Comparison of ENCODE assay signal across 11 cellular contexts in genomic region chr1:103107696-103108524, GRCh38. TPM values are rescaled to one million over a fixed set of nuclear protein-coding genes. Genes with fewer than 3 reads are reported as not detected.
DNase-seq lines count a peak whose midpoint lies in the region; ATAC-seq and TF ChIP-seq lines count a peak whose summit lies in the region.
"Had no signal": no experiment of that assay in that cellular context is flagged by ENCODE, and none has a peak within 500 bp of the region (broad histone marks: within the 10 kb centered on the region; RNA-seq: fewer than 3 reads in every experiment).

TSS of gene COL11A1 (minus strand) at chr1:103108522. CDS start at chr1:103108178, 344 bp downstream.

- TF ChIP-seq POLR2A in stomach (IDR thresholded peaks at IDR 0.05): no peak

- WGBS in stomach, 5 donors: 2 to 4% (median 3%) methylated on average over 18 to 26 of the region's 26 CpGs

- H3K4me1 ChIP-seq in HUES6 (ENCODE audit: control insufficient read depth, insufficient read depth, low read length) (peaks cover 3% of the 10 kb centered on the region; the same call in 1 of the 2 replicates), stomach (peaks cover 12 to 29% (median 27%) of the 10 kb centered on the region in 4 donors)

- peak within 1 kb of the TSS; percentile 47 for H3K9ac ChIP-seq in HUES6 (ENCODE audit: low read length)

- intact Hi-C loops in stomach (cut with DNase I; ENCODE audit: low total_unique reads): no loop called here

- H3K4me3 ChIP-seq in HUES6 (ENCODE audit: low read depth, low read length): peak within 1 kb of the TSS; percentile 80
- H3K4me3 ChIP-seq in choroid plexus epithelial cell (ENCODE audit: low read depth, low read length): peak within 1 kb of the TSS; percentile 79
- peak within 1 kb of the TSS; percentile 37 to 46 (median 42) for H3K4me3 ChIP-seq in stomach

- peak; percentile 57 for DNase-seq in choroid plexus epithelial cell (ENCODE audit: low read depth)
- peak; percentile 9 for DNase-seq in medulla oblongata (ENCODE audit: extremely low spot score)
- DNase-seq in stomach: no peak
- no peak for DNase-seq in GM19240 (ENCODE audit: insufficient read length, low spot score)
- DNase-seq in dedifferentiated amniotic fluid mesenchymal stem cell (ENCODE audit: extremely low spot score): no peak
- DNase-seq in DMS114 treated with DMSO at 0.1 percent for 48 hours (lab: John Stamatoyannopoulos, UW; ENCODE audit: unreplicated experiment): no peak
- DNase-seq: MV-4-11; naive thymus-derived CD4-positive, alpha-beta T cell; T-helper 2 cell had no signal

- H3K9me3 ChIP-seq in HUES6 (ENCODE audit: control insufficient read depth, insufficient read depth, low read depth, low read length) (no peaks in the 10 kb centered on the region), stomach (no peaks in the 10 kb centered on the region)

- H3K36me3 ChIP-seq in HUES6 (ENCODE audit: control insufficient read depth, insufficient read depth, low read length): no peaks in the 10 kb centered on the region
- H3K36me3 ChIP-seq in stomach: no peaks in the 10 kb centered on the region

- H3K27me3 ChIP-seq in HUES6 (ENCODE audit: control insufficient read depth, insufficient read depth, low read length) (peaks cover 11% of the 10 kb centered on the region), stomach (peaks cover 0 to 28% (median 26%) of the 10 kb centered on the region in 3 donors)

- no peak for ATAC-seq in HG02678 (IDR thresholded peaks at IDR 0.05; ENCODE audit: unreplicated experiment)
- ATAC-seq: naive thymus-derived CD4-positive, alpha-beta T cell had no signal

- no peak for TF ChIP-seq EP300 in stomach (IDR thresholded peaks at IDR 0.05)

- no peak within 1 kb of the TSS for H3K27ac ChIP-seq in HUES6 (ENCODE audit: low read depth, low read length)
- H3K27ac ChIP-seq in stomach: no peak within 1 kb of the TSS

- TF ChIP-seq CTCF in choroid plexus epithelial cell (conservative IDR thresholded peaks at IDR 0.05; ENCODE audit: low read depth, low read length) (no peak), stomach (IDR thresholded peaks at IDR 0.05) (no peak)

RNA-seq across cellular contexts. Expression of gene COL11A1, which starts in this region (rescaled TPM):
- total RNA-seq in stomach: 1 to 10 TPM in 1 of 5 donors, under 1 TPM in 2, not detected in 2; under 0.01 to 7.0 (median 0.29) TPM
- polyA plus RNA-seq in stomach: not detected
- total RNA-seq: naive thymus-derived CD4-positive, alpha-beta T cell had no signal
- polyA plus RNA-seq: naive thymus-derived CD4-positive, alpha-beta T cell had no signal

Comparison
In these comparisons a context has a peak if more than half of its experiments do, and no peak if none do; other contexts are left out.
1. DNase-seq: peak in choroid plexus epithelial cell (single experiment) and medulla oblongata (single experiment); none in stomach (single experiment), GM19240 (single experiment), dedifferentiated amniotic fluid mesenchymal stem cell (single experiment) and DMS114 treated with DMSO at 0.1 percent for 48 hours (single experiment).
2. Peak in every context shown above with its lines, with median percentiles within 50 percentile points of each other: H3K4me3 ChIP-seq.